In genomic region chr4:5890063-5890727, GRCh38 we compare ENCODE assay signal across 10 cellular contexts. TPM values are rescaled to one million over a fixed set of nuclear protein-coding genes. Genes with fewer than 3 reads are reported as not detected.
DNase-seq lines count a peak whose midpoint lies in the region; ATAC-seq and TF ChIP-seq lines count a peak whose summit lies in the region.
"Had no signal": no experiment of that assay in that cellular context is flagged by ENCODE, and none has a peak within 500 bp of the region (broad histone marks: within the 10 kb centered on the region; RNA-seq: fewer than 3 reads in every experiment).

No MANE protein-coding gene starts in this region.

- no peaks in the 10 kb centered on the region for H3K36me3 ChIP-seq in aorta (ENCODE audit: control insufficient read depth in 1 of 2, insufficient read depth in 2 of 2, low read length in 1 of 2)
- H3K36me3 ChIP-seq: SJSA1 had no signal

- no peaks in the 10 kb centered on the region for H3K4me1 ChIP-seq in aorta (ENCODE audit: control insufficient read depth in 1 of 2, insufficient read depth in 2 of 2, low read length in 2 of 2)
- H3K4me1 ChIP-seq: SJSA1 had no signal

- 1 to 2% methylated on average over 39 to 41 of the region's 41 CpGs for WGBS in aorta, 2 donors

- DNase-seq in DMS153 treated with DMSO at 0.1 percent for 48 hours (lab: John Stamatoyannopoulos, UW; ENCODE audit: unreplicated experiment), result peak; percentile 47
- peak; percentile 54 for DNase-seq in NCI-H2029 treated with DMSO at 0.1 percent for 48 hours (lab: John Stamatoyannopoulos, UW)
- peak in 47 of 61 donors; percentile 24 to 93 (median 65) for DNase-seq in caudate nucleus (lab: John Stamatoyannopoulos, UW)
- DNase-seq in nephron progenitor cell, result peak; percentile 83
- no peak for DNase-seq in aorta
- no peak for DNase-seq in activated CD4-positive, alpha-beta T cell treated with anti-CD3 and anti-CD28 coated beads for 4 hours
- DNase-seq in CD1c-positive myeloid dendritic cell (ENCODE audit: extremely low spot score), result no peak

- H3K4me3 ChIP-seq in aorta (ENCODE audit: low read length in 2 of 2), result no peak overlapping the region
- H3K4me3 ChIP-seq: SJSA1 had no signal

- peak overlapping the region; percentile 81 for H3K4me3 Mint-ChIP-seq in nephron progenitor cell

- no peak overlapping the region for H3K27ac ChIP-seq in caudate nucleus (ENCODE audit: low read depth, low read length)
- H3K27ac ChIP-seq in aorta (ENCODE audit: low read depth in 1 of 2, low read length in 2 of 2), result no peak overlapping the region
- H3K27ac ChIP-seq: SJSA1 had no signal

- H3K27me3 Mint-ChIP-seq in nephron progenitor cell (ENCODE audit: low read depth, poor library complexity), result peaks cover 59% of the 10 kb centered on the region

- peaks cover 4% of the 10 kb centered on the region for H3K9me3 Mint-ChIP-seq in nephron progenitor cell

- H3K36me3 Mint-ChIP-seq in nephron progenitor cell (ENCODE audit: low read depth), result no peaks in the 10 kb centered on the region

- TF ChIP-seq CTCF in nephron progenitor cell (IDR thresholded peaks at IDR 0.05), result no peak

- H3K27ac Mint-ChIP-seq in nephron progenitor cell, result no peak overlapping the region

- intact Hi-C loops in aorta (cut with DNase I), result no loop called here

- no peaks in the 10 kb centered on the region for H3K9me3 ChIP-seq in aorta (ENCODE audit: control insufficient read depth, low read length)
- H3K9me3 ChIP-seq: SJSA1 had no signal

- ATAC-seq in aorta (ENCODE audit: low FRiP score) (no peak), GM21619 (IDR thresholded peaks at IDR 0.05; ENCODE audit: unreplicated experiment) (no peak)
- ATAC-seq: right cardiac atrium had no signal

- peaks cover 0 to 2% of the 10 kb centered on the region in 2 donors for H3K27me3 ChIP-seq in aorta (ENCODE audit: control insufficient read depth in 1 of 2, insufficient read depth in 2 of 2, low read length in 1 of 2)

- H3K4me1 Mint-ChIP-seq in nephron progenitor cell, result peaks cover 40% of the 10 kb centered on the region

RNA-seq across cellular contexts. Expression of gene CRMP1, which starts 2.7 kb away (rescaled TPM):
- 1 to 10 TPM in 1 of 2 donors, under 1 TPM in 1; 0.58 to 2.0 TPM for total RNA-seq in aorta
- polyA plus RNA-seq in aorta, result under 1 TPM in 1 of 2 donors, not detected in 1; 0.05 TPM
- total RNA-seq: SJSA1 had no signal

Comparison
In these comparisons a context has a peak if more than half of its experiments do, and no peak if none do; other contexts are left out.
1. DNase-seq: peak in DMS153 treated with DMSO at 0.1 percent for 48 hours (single experiment), NCI-H2029 treated with DMSO at 0.1 percent for 48 hours (single experiment), caudate nucleus (47 of 61) and nephron progenitor cell (single experiment); none in aorta (0 of 2), activated CD4-positive, alpha-beta T cell treated with anti-CD3 and anti-CD28 coated beads for 4 hours (0 of 2) and CD1c-positive myeloid dendritic cell (single experiment).